In genomic region chr12:123231931-123232330, GRCh38 we compare ENCODE assay signal across 8 cellular contexts. TPM values are rescaled to one million over a fixed set of nuclear protein-coding genes. Genes with fewer than 3 reads are reported as not detected.
DNase-seq lines count a peak whose midpoint lies in the region; ATAC-seq, FAIRE-seq and TF ChIP-seq lines count a peak whose summit lies in the region.

No MANE protein-coding gene starts in this region.

- no peaks in the 10 kb centered on the region for H3K9me3 Mint-ChIP-seq in activated naive CD4-positive, alpha-beta T cell treated with anti-CD3 and anti-CD28 coated beads for 36 hours
- H3K9me3 Mint-ChIP-seq in activated T-helper 17 cell treated with anti-CD3 and anti-CD28 coated beads, Interleukin-2, amount 50 U/mL, for 72 hours: no peaks in the 10 kb centered on the region

- no peaks in the 10 kb centered on the region for H3K9me3 ChIP-seq in kidney (ENCODE audit: control insufficient read depth in 1 of 2, low read length in 2 of 2)
- no peaks in the 10 kb centered on the region for H3K9me3 ChIP-seq in tibial nerve

- no peaks in the 10 kb centered on the region for H3K27me3 ChIP-seq in tibial nerve

- TF ChIP-seq EP300 in tibial nerve (IDR thresholded peaks at IDR 0.05): no peak

- TF ChIP-seq CTCF in kidney (IDR thresholded peaks at IDR 0.05; ENCODE audit: borderline replicate concordance, extremely low read depth, insufficient read depth): no peak
- TF ChIP-seq CTCF in tibial nerve (IDR thresholded peaks at IDR 0.05): no peak
- no peak for TF ChIP-seq CTCF in omental fat pad (IDR thresholded peaks at IDR 0.05)

- peak overlapping the region; percentile 52 to 93 for H3K9ac ChIP-seq in kidney (ENCODE audit: low read length in 2 of 2)

- intact Hi-C loops in activated naive CD4-positive, alpha-beta T cell treated with anti-CD3 and anti-CD28 coated beads for 36 hours (cut with micrococcal nuclease): loop anchor here (1.0 to 10.0 kb wide), 8 partner anchors 31 to 705 kb away; partner anchors contain the start of genes ATP6V0A2, KNTC1, PITPNM2 and RSRC2
- intact Hi-C loops in kidney (cut with DNase I): no loop called here

- H3K4me3 ChIP-seq in kidney (ENCODE audit: low read length in 2 of 2) (peak overlapping the region; percentile 96 to 98), tibial nerve (peak overlapping the region; percentile 50 to 92 (median 90))

- H3K27ac Mint-ChIP-seq in activated naive CD4-positive, alpha-beta T cell treated with anti-CD3 and anti-CD28 coated beads for 36 hours: peak overlapping the region; percentile 99
- H3K27ac Mint-ChIP-seq in activated T-helper 17 cell treated with anti-CD3 and anti-CD28 coated beads, Interleukin-2, amount 50 U/mL, for 72 hours: peak overlapping the region; percentile 99

- peak overlapping the region; percentile 96 for H3K4me3 Mint-ChIP-seq in activated naive CD4-positive, alpha-beta T cell treated with anti-CD3 and anti-CD28 coated beads for 36 hours
- H3K4me3 Mint-ChIP-seq in activated T-helper 17 cell treated with anti-CD3 and anti-CD28 coated beads, Interleukin-2, amount 50 U/mL, for 72 hours: peak overlapping the region; percentile 93

- no peaks in the 10 kb centered on the region for H3K27me3 Mint-ChIP-seq in activated naive CD4-positive, alpha-beta T cell treated with anti-CD3 and anti-CD28 coated beads for 36 hours (ENCODE audit: low read depth)
- no peaks in the 10 kb centered on the region for H3K27me3 Mint-ChIP-seq in activated T-helper 17 cell treated with anti-CD3 and anti-CD28 coated beads, Interleukin-2, amount 50 U/mL, for 72 hours

- H3K36me3 Mint-ChIP-seq in activated naive CD4-positive, alpha-beta T cell treated with anti-CD3 and anti-CD28 coated beads for 36 hours (ENCODE audit: low read depth): peaks cover 41% of the 10 kb centered on the region
- H3K36me3 Mint-ChIP-seq in activated T-helper 17 cell treated with anti-CD3 and anti-CD28 coated beads, Interleukin-2, amount 50 U/mL, for 72 hours (ENCODE audit: low read depth): peaks cover 71% of the 10 kb centered on the region

- WGBS in tibial nerve, 2 donors: 18 to 24% methylated on average over 5 of the region's 5 CpGs

- H3K36me3 ChIP-seq in kidney (ENCODE audit: control insufficient read depth in 1 of 2, insufficient read depth in 2 of 2, low read length in 2 of 2) (no peaks in the 10 kb centered on the region), tibial nerve (peaks cover 0 to 9% (median 0%) of the 10 kb centered on the region in 3 donors)

- CTCF ChIA-PET in activated naive CD4-positive, alpha-beta T cell treated with anti-CD3 and anti-CD28 coated beads for 36 hours (lab: Charles Lee): interaction anchor here (0.6 to 2.3 kb wide), 8 partner anchors 8 to 350 kb away, joined by 3 to 6 read pairs (median 3); partner anchors contain the start of gene PITPNM2

- H3K27ac ChIP-seq in kidney (ENCODE audit: low read depth in 2 of 2, low read length in 2 of 2) (no peak overlapping the region), tibial nerve (peak overlapping the region in 2 of 4 donors; percentile 91 to 94)

- no peak for ATAC-seq in activated T-helper 17 cell treated with anti-CD3 and anti-CD28 coated beads, Interleukin-2, amount 50 U/mL, for 72 hours (replicated peaks)
- ATAC-seq in omental fat pad (ENCODE audit: low FRiP score): no peak
- no peak for ATAC-seq in HG03108 (IDR thresholded peaks at IDR 0.05; ENCODE audit: unreplicated experiment)

- no peak for FAIRE-seq in kidney (lab: Jason Lieb, UNC)

- peaks cover 54% of the 10 kb centered on the region for H3K4me1 Mint-ChIP-seq in activated naive CD4-positive, alpha-beta T cell treated with anti-CD3 and anti-CD28 coated beads for 36 hours (ENCODE audit: low read depth)
- peaks cover 32% of the 10 kb centered on the region for H3K4me1 Mint-ChIP-seq in activated T-helper 17 cell treated with anti-CD3 and anti-CD28 coated beads, Interleukin-2, amount 50 U/mL, for 72 hours

- H3K4me1 ChIP-seq in kidney (ENCODE audit: control insufficient read depth in 1 of 2, insufficient read depth in 1 of 2, low read depth in 1 of 2, low read length in 2 of 2) (peaks cover 0 to 10% of the 10 kb centered on the region in 2 donors), tibial nerve (peaks cover 0 to 46% (median 20%) of the 10 kb centered on the region in 4 donors)

- DNase-seq in activated naive CD4-positive, alpha-beta T cell treated with anti-CD3 and anti-CD28 coated beads for 36 hours: no peak
- no peak for DNase-seq in activated naive CD4-positive, alpha-beta T cell (lab: John Stamatoyannopoulos, UW)
- DNase-seq in kidney: no peak
- DNase-seq in tibial nerve (ENCODE audit: low spot score in 2 of 2): no peak
- no peak for DNase-seq in omental fat pad (ENCODE audit: low spot score)
- DNase-seq in effector CD4-positive, alpha-beta T cell: no peak

- TF ChIP-seq POLR2A in tibial nerve (IDR thresholded peaks at IDR 0.05): no peak

RNA-seq across cellular contexts. Expression of gene MPHOSPH9, which starts 1.0 kb away (rescaled TPM):
- 100 to 1,000 TPM; 111 to 114 TPM for total RNA-seq in activated naive CD4-positive, alpha-beta T cell treated with anti-CD3 and anti-CD28 coated beads for 36 hours
- total RNA-seq in activated T-helper 17 cell treated with anti-CD3 and anti-CD28 coated beads, Interleukin-2, amount 50 U/mL, for 72 hours: 10 to 100 TPM; 72.3 to 77.1 TPM
- total RNA-seq in kidney (25.2 TPM), tibial nerve (10 to 100 TPM; 24.1 to 35.2 (median 29.6) TPM), omental fat pad (10 to 100 TPM; 17.3 to 27.6 (median 23.9) TPM)
- polyA plus RNA-seq in kidney (ENCODE audit: insufficient read depth, low read depth, low replicate concordance): 7.2 TPM

RNA-seq across cellular contexts. Expression of gene MTRFR, which starts 1.3 kb away (rescaled TPM):
- 10 to 100 TPM; 27.7 to 27.8 TPM for total RNA-seq in activated naive CD4-positive, alpha-beta T cell treated with anti-CD3 and anti-CD28 coated beads for 36 hours
- total RNA-seq in activated T-helper 17 cell treated with anti-CD3 and anti-CD28 coated beads, Interleukin-2, amount 50 U/mL, for 72 hours: 10 to 100 TPM; 26.8 to 32.3 TPM
- 17.8 TPM for total RNA-seq in kidney
- 12.8 TPM for polyA plus RNA-seq in kidney (ENCODE audit: insufficient read depth, low read depth, low replicate concordance)
- 10 to 100 TPM; 10.0 to 13.8 (median 11.8) TPM for total RNA-seq in tibial nerve
- 10 to 100 TPM in 1 of 4 donors, 1 to 10 TPM in 3; 4.8 to 11.7 (median 8.4) TPM for total RNA-seq in omental fat pad

RNA-seq across cellular contexts. Expression of gene CDK2AP1, which starts 39.7 kb away (rescaled TPM):
- total RNA-seq in activated naive CD4-positive, alpha-beta T cell treated with anti-CD3 and anti-CD28 coated beads for 36 hours: 10 to 100 TPM; 64.7 to 67.5 TPM
- 10 to 100 TPM; 25.1 to 41.9 TPM for total RNA-seq in activated T-helper 17 cell treated with anti-CD3 and anti-CD28 coated beads, Interleukin-2, amount 50 U/mL, for 72 hours
- total RNA-seq in kidney: 80.1 TPM
- 104 TPM for polyA plus RNA-seq in kidney (ENCODE audit: insufficient read depth, low read depth, low replicate concordance)
- 10 to 100 TPM; 52.0 to 73.2 (median 66.8) TPM for total RNA-seq in tibial nerve
- 100 to 1,000 TPM in 3 of 4 donors, 10 to 100 TPM in 1; 78.7 to 124 (median 104) TPM for total RNA-seq in omental fat pad
